In the genomic region with DNA sequence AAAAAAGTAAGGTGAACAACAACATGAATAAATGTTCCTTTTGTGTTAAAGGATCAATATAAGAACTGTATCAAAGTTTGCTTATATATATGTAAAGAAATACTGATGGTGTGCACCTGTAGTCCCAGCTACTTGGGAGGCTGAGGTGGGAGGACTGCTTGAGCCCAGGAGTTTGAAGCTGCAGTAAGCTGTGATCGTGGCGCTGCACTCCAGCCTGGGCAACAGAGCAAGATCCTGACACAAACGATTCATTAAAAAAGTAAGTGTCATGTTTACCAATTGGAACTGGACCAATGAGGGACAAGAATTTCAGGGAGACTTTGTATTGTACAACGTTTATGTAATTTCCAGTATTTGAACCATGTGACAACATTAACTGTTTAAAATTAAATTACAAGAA, we compare ENCODE assay signal across 2 cellular contexts.
A peak's percentile ranks its signal among the peaks of the same experiment; 100 is the strongest.
TF ChIP-seq lines count a peak whose summit lies in the region.

No MANE protein-coding gene starts in this region.

TF ChIP-seq in HCT116, 20 proteins besides CTCF, POLR2A, EP300 and RAD21:
- TF ChIP-seq, protein P1, sequence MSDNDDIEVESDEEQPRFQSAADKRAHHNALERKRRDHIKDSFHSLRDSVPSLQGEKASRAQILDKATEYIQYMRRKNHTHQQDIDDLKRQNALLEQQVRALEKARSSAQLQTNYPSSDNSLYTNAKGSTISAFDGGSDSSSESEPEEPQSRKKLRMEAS (IDR thresholded peaks at IDR 0.05), result no peak

TF ChIP-seq in K562, 482 proteins besides CTCF, POLR2A, EP300 and RAD21:
- TF ChIP-seq ZNF121 (CRISPR knock-in tag; conservative IDR thresholded peaks at IDR 0.05), result peak; percentile 68
- peak; percentile 15 for TF ChIP-seq RBM25 (IDR thresholded peaks at IDR 0.05; ENCODE audit: low read depth, low read length, severe bottlenecking)
- TF ChIP-seq BMI1 (IDR thresholded peaks at IDR 0.05; ENCODE audit: low read length), result no peak
- TF ChIP-seq, protein P2, sequence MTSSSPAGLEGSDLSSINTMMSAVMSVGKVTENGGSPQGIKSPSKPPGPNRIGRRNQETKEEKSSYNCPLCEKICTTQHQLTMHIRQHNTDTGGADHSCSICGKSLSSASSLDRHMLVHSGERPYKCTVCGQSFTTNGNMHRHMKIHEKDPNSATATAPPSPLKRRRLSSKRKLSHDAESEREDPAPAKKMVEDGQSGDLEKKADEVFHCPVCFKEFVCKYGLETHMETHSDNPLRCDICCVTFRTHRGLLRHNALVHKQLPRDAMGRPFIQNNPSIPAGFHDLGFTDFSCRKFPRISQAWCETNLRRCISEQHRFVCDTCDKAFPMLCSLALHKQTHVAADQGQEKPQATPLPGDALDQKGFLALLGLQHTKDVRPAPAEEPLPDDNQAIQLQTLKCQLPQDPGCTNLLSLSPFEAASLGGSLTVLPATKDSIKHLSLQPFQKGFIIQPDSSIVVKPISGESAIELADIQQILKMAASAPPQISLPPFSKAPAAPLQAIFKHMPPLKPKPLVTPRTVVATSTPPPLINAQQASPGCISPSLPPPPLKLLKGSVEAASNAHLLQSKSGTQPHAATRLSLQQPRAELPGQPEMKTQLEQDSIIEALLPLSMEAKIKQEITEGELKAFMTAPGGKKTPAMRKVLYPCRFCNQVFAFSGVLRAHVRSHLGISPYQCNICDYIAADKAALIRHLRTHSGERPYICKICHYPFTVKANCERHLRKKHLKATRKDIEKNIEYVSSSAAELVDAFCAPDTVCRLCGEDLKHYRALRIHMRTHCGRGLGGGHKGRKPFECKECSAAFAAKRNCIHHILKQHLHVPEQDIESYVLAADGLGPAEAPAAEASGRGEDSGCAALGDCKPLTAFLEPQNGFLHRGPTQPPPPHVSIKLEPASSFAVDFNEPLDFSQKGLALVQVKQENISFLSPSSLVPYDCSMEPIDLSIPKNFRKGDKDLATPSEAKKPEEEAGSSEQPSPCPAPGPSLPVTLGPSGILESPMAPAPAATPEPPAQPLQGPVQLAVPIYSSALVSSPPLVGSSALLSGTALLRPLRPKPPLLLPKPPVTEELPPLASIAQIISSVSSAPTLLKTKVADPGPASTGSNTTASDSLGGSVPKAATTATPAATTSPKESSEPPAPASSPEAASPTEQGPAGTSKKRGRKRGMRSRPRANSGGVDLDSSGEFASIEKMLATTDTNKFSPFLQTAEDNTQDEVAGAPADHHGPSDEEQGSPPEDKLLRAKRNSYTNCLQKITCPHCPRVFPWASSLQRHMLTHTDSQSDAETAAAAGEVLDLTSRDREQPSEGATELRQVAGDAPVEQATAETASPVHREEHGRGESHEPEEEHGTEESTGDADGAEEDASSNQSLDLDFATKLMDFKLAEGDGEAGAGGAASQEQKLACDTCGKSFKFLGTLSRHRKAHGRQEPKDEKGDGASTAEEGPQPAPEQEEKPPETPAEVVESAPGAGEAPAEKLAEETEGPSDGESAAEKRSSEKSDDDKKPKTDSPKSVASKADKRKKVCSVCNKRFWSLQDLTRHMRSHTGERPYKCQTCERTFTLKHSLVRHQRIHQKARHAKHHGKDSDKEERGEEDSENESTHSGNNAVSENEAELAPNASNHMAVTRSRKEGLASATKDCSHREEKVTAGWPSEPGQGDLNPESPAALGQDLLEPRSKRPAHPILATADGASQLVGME (CRISPR knock-in tag; IDR thresholded peaks at IDR 0.05), result no peak
- no peak for TF ChIP-seq HLTF (IDR thresholded peaks at IDR 0.05)
- TF ChIP-seq SMARCA4 (IDR thresholded peaks at IDR 0.05), result no peak
- TF ChIP-seq HDAC3 (IDR thresholded peaks at IDR 0.05; ENCODE audit: borderline replicate concordance, partially characterized antibody), result no peak
- TF ChIP-seq ETV5 (CRISPR knock-in tag; IDR thresholded peaks at IDR 0.05; ENCODE audit: low read depth), result no peak
TF ChIP-seq in K562: peak in this region for 2.
